In the genomic region with DNA sequence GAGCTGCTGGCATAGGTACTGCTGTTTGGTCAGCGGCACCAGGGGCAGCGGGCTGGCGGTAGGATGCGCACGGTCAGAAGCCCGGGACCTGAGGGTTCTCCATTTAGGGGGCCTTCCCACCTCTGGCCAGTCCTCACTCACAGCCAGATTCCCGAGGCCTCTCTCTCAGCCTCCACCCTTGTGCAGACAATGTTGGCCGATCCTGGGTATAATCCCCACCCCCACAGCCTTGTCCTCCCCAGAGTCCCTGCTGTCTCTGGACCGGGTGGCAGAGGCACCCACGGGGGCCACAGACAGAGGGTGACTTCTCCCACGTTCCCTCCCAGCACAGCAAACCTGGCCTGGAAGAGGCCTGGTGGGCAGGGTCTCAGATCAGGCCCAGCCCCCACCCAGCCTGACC, we compare ENCODE assay signal across 14 cellular contexts. TPM values are rescaled to one million over a fixed set of nuclear protein-coding genes. Genes with fewer than 3 reads are reported as not detected.
DNase-seq lines count a peak whose midpoint lies in the region; ATAC-seq, FAIRE-seq and TF ChIP-seq lines count a peak whose summit lies in the region.
"Not testable (repeated sequence)": the region's sequence is repeated elsewhere in the genome, so short reads cannot be mapped to it uniquely, and the experiment has no call there.
"Had no signal": no experiment of that assay in that cellular context is flagged by ENCODE, and none has a peak within 500 bp of the region (broad histone marks: within the 10 kb centered on the region; RNA-seq: fewer than 3 reads in every experiment).

No MANE protein-coding gene starts in this region.

- not testable (repeated sequence) for H3K27ac ChIP-seq in kidney (ENCODE audit: low read depth in 2 of 2, low read length in 2 of 2); spleen; upper lobe of right lung

- not testable (repeated sequence) for H3K4me3 ChIP-seq in kidney (ENCODE audit: low read length in 2 of 2); mucosa of descending colon; spleen; upper lobe of right lung

- ATAC-seq in activated naive CD8-positive, alpha-beta T cell treated with anti-CD3 and anti-CD28 coated beads, Interleukin-2, amount 10 ng/mL, durations not matched to agents 7 days and 5 days (ENCODE audit: low read depth); Right ventricle myocardium superior (ENCODE audit: poor library complexity); upper lobe of right lung: not testable (repeated sequence)
- peak; percentile 5 for ATAC-seq in mucosa of descending colon

- POLR2A ChIA-PET in activated naive CD8-positive, alpha-beta T cell treated with anti-CD3 and anti-CD28 coated beads, Interleukin-2, amount 10 ng/mL, durations not matched to agents 7 days and 5 days (lab: Charles Lee): not testable (repeated sequence)

- not testable (repeated sequence) for H3K9ac ChIP-seq in kidney (ENCODE audit: low read length in 2 of 2)

- H3K27ac Mint-ChIP-seq in activated CD4-positive, alpha-beta T cell treated with anti-CD3 and anti-CD28 coated beads, Interleukin-2, amount 10 ng/mL, durations not matched to agents 24 days and 14 days; activated naive CD8-positive, alpha-beta T cell treated with anti-CD3 and anti-CD28 coated beads, Interleukin-2, amount 10 ng/mL, durations not matched to agents 7 days and 5 days: not testable (repeated sequence)

- not testable (repeated sequence) for H3K27me3 Mint-ChIP-seq in activated CD4-positive, alpha-beta T cell treated with anti-CD3 and anti-CD28 coated beads, Interleukin-2, amount 10 ng/mL, durations not matched to agents 24 days and 14 days; activated naive CD8-positive, alpha-beta T cell treated with anti-CD3 and anti-CD28 coated beads, Interleukin-2, amount 10 ng/mL, durations not matched to agents 7 days and 5 days

- not testable (repeated sequence) for H3K27me3 ChIP-seq in spleen (replicated peaks in 1 of 7); upper lobe of right lung

- H3K9me3 Mint-ChIP-seq in activated CD4-positive, alpha-beta T cell treated with anti-CD3 and anti-CD28 coated beads, Interleukin-2, amount 10 ng/mL, durations not matched to agents 24 days and 14 days; activated naive CD8-positive, alpha-beta T cell treated with anti-CD3 and anti-CD28 coated beads, Interleukin-2, amount 10 ng/mL, durations not matched to agents 7 days and 5 days: not testable (repeated sequence)

- H3K36me3 ChIP-seq in kidney (ENCODE audit: control insufficient read depth in 1 of 2, insufficient read depth in 2 of 2, low read length in 2 of 2); mucosa of descending colon (ENCODE audit: low read depth); spleen; upper lobe of right lung: not testable (repeated sequence)

- H3K4me1 Mint-ChIP-seq in activated CD4-positive, alpha-beta T cell treated with anti-CD3 and anti-CD28 coated beads, Interleukin-2, amount 10 ng/mL, durations not matched to agents 24 days and 14 days; activated naive CD8-positive, alpha-beta T cell treated with anti-CD3 and anti-CD28 coated beads, Interleukin-2, amount 10 ng/mL, durations not matched to agents 7 days and 5 days: not testable (repeated sequence)

- not testable (repeated sequence) for H3K36me3 Mint-ChIP-seq in activated CD4-positive, alpha-beta T cell treated with anti-CD3 and anti-CD28 coated beads, Interleukin-2, amount 10 ng/mL, durations not matched to agents 24 days and 14 days (ENCODE audit: low read depth); activated naive CD8-positive, alpha-beta T cell treated with anti-CD3 and anti-CD28 coated beads, Interleukin-2, amount 10 ng/mL, durations not matched to agents 7 days and 5 days

- not testable (repeated sequence) for H3K9me3 ChIP-seq in kidney (ENCODE audit: control insufficient read depth in 1 of 2, low read length in 2 of 2); mucosa of descending colon; spleen; upper lobe of right lung

- H3K4me3 Mint-ChIP-seq in activated CD4-positive, alpha-beta T cell treated with anti-CD3 and anti-CD28 coated beads, Interleukin-2, amount 10 ng/mL, durations not matched to agents 24 days and 14 days; activated naive CD8-positive, alpha-beta T cell treated with anti-CD3 and anti-CD28 coated beads, Interleukin-2, amount 10 ng/mL, durations not matched to agents 7 days and 5 days: not testable (repeated sequence)

- H3K4me1 ChIP-seq in kidney (ENCODE audit: control insufficient read depth in 1 of 2, insufficient read depth in 1 of 2, low read depth in 1 of 2, low read length in 2 of 2); mucosa of descending colon (ENCODE audit: low read depth); spleen; upper lobe of right lung: not testable (repeated sequence)

- FAIRE-seq in kidney (lab: Jason Lieb, UNC): not testable (repeated sequence)

- intact Hi-C loops in activated CD4-positive, alpha-beta T cell treated with anti-CD3 and anti-CD28 coated beads, Interleukin-2, amount 10 ng/mL, durations not matched to agents 24 days and 14 days (cut with micrococcal nuclease); Right ventricle myocardium superior (cut with DNase I); kidney (cut with DNase I); mucosa of descending colon (cut with DNase I, micrococcal nuclease); spleen (cut with DNase I; ENCODE audit: low total_unique reads); upper lobe of right lung (cut with DNase I): not testable (repeated sequence)

- DNase-seq in activated CD4-positive, alpha-beta T cell treated with anti-CD3 and anti-CD28 coated beads, Interleukin-2, amount 10 ng/mL, durations not matched to agents 24 days and 14 days: peak; percentile 41
- DNase-seq in activated naive CD8-positive, alpha-beta T cell treated with anti-CD3 and anti-CD28 coated beads, Interleukin-2, amount 10 ng/mL, durations not matched to agents 7 days and 5 days: peak; percentile 11
- peak; percentile 21 for DNase-seq in Right ventricle myocardium superior
- peak; percentile 23 for DNase-seq in kidney
- peak in 1 of 3 donors; percentile 48 for DNase-seq in mucosa of descending colon
- DNase-seq in spleen: peak; percentile 71
- peak; percentile 49 for DNase-seq in upper lobe of right lung

- WGBS in spleen, 5 donors: 80 to 96% (median 88%) methylated on average over 1 to 3 of the region's 11 CpGs; no CpG with 5 or more reads in 1 of the 5 donors

- not testable (repeated sequence) for TF ChIP-seq CTCF in kidney (IDR thresholded peaks at IDR 0.05; ENCODE audit: borderline replicate concordance, extremely low read depth, insufficient read depth); mucosa of descending colon (IDR thresholded peaks at IDR 0.05); spleen (IDR thresholded peaks at IDR 0.05 in 8 of 11, conservative IDR thresholded peaks at IDR 0.05 in 3 of 11); upper lobe of right lung (IDR thresholded peaks at IDR 0.05)

- not testable (repeated sequence) for TF ChIP-seq POLR2A in spleen (IDR thresholded peaks at IDR 0.05)

RNA-seq across cellular contexts. Expression of a gene that starts 52.7 kb away (rescaled TPM):
- not detected in 2 replicates for total RNA-seq in activated CD4-positive, alpha-beta T cell treated with anti-CD3 and anti-CD28 coated beads, Interleukin-2, amount 10 ng/mL, durations not matched to agents 24 days and 14 days
- total RNA-seq in activated naive CD8-positive, alpha-beta T cell treated with anti-CD3 and anti-CD28 coated beads, Interleukin-2, amount 10 ng/mL, durations not matched to agents 7 days and 5 days: not detected
- not detected for total RNA-seq in Right ventricle myocardium superior
- total RNA-seq in kidney: not detected
- polyA plus RNA-seq in kidney (ENCODE audit: insufficient read depth, low read depth, low replicate concordance): not detected
- total RNA-seq in mucosa of descending colon: not detected
- under 1 TPM in 1 of 7 donors, not detected in 6; 0.17 TPM for total RNA-seq in spleen
- not detected for polyA plus RNA-seq in spleen
- total RNA-seq in upper lobe of right lung: not detected
- total RNA-seq: A172; A673; Caco-2; CD4-positive, CD25-positive, alpha-beta regulatory T cell; CD8-positive, alpha-beta T cell; HFFc6 had no signal
- polyA plus RNA-seq: BJ; CD4-positive, CD25-positive, alpha-beta regulatory T cell had no signal
